ENCODE assay signal across 21 cellular contexts in the genomic region with DNA sequence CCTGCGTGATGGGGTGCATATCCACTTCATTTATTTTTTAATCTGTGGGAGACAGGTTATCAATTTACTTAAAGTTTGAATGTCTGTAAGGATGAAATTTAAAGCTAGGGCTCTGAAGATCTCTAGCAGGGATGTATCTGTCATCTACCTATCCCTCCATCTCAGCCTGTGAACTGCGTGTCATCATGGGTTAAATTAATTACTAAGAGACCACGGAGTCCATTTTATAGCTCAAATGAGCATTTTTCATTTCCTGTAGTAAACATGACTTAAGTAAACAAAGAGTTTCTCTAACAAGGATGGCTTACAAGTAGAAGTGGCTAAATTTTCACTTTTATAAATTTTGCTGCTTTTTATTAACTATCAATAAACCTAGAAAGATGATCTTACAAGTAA. TPM values are rescaled to one million over a fixed set of nuclear protein-coding genes. Genes with fewer than 3 reads are reported as not detected.
DNase-seq lines count a peak whose midpoint lies in the region; ATAC-seq and TF ChIP-seq lines count a peak whose summit lies in the region.
"Had no signal": no experiment of that assay in that cellular context is flagged by ENCODE, and none has a peak within 500 bp of the region (broad histone marks: within the 10 kb centered on the region; RNA-seq: fewer than 3 reads in every experiment).

No MANE protein-coding gene starts in this region.

- ATAC-seq in GM23338 (no peak), WTC11 (no peak; the same call in 1 of the 2 replicates), GM18867 (IDR thresholded peaks at IDR 0.05; ENCODE audit: unreplicated experiment) (no peak)

- peak overlapping the region; percentile 93 for H3K4me3 Mint-ChIP-seq in T-helper 1 cell treated with Interleukin-12 subunit alpha and Interleukin-12 subunit beta and Interleukin-4 antibody, amounts not matched to agents 30 μg/mL and 1 μg/mL, for 36 hours
- H3K4me3 Mint-ChIP-seq in GM23338 = peak overlapping the region; percentile 99
- peak overlapping the region; percentile 98 for H3K4me3 Mint-ChIP-seq in WTC11
- H3K4me3 Mint-ChIP-seq: IgD-negative memory B cell had no signal

- H3K9me3 Mint-ChIP-seq in T-helper 1 cell treated with Interleukin-12 subunit alpha and Interleukin-12 subunit beta and Interleukin-4 antibody, amounts not matched to agents 30 μg/mL and 1 μg/mL, for 36 hours = no peaks in the 10 kb centered on the region
- H3K9me3 Mint-ChIP-seq in GM23338 (peaks cover 4% of the 10 kb centered on the region; the same call in 1 of the 3 replicates), WTC11 (no peaks in the 10 kb centered on the region)

- H3K27ac Mint-ChIP-seq in T-helper 1 cell treated with Interleukin-12 subunit alpha and Interleukin-12 subunit beta and Interleukin-4 antibody, amounts not matched to agents 30 μg/mL and 1 μg/mL, for 36 hours = peak overlapping the region; percentile 67
- H3K27ac Mint-ChIP-seq in GM23338 = peak overlapping the region; percentile 98
- peak overlapping the region; percentile 99 for H3K27ac Mint-ChIP-seq in WTC11
- H3K27ac Mint-ChIP-seq: IgD-negative memory B cell had no signal

- no peaks in the 10 kb centered on the region for H3K27me3 ChIP-seq in GM23338 (ENCODE audit: insufficient read depth)
- peaks cover 51% of the 10 kb centered on the region for H3K27me3 ChIP-seq in iPS-20b (ENCODE audit: insufficient read depth, low read length)

- no peaks in the 10 kb centered on the region for H3K9me3 ChIP-seq in iPS-20b (ENCODE audit: insufficient read depth, low read depth, low read length)
- H3K9me3 ChIP-seq: breast epithelium, right atrium auricular region, SJSA1 had no signal

- H3K4me2 ChIP-seq in GM23338 = peak overlapping the region; percentile 93

- H3K27me3 Mint-ChIP-seq in T-helper 1 cell treated with Interleukin-12 subunit alpha and Interleukin-12 subunit beta and Interleukin-4 antibody, amounts not matched to agents 30 μg/mL and 1 μg/mL, for 36 hours (ENCODE audit: low read depth) = no peaks in the 10 kb centered on the region
- H3K27me3 Mint-ChIP-seq in GM23338 (ENCODE audit: insufficient read depth, low read depth, poor library complexity) (peaks cover 29% of the 10 kb centered on the region), WTC11 (ENCODE audit: low read depth) (no peaks in the 10 kb centered on the region)

- peaks cover 48% of the 10 kb centered on the region for H3K4me1 ChIP-seq in GM23338 (ENCODE audit: insufficient read depth)
- peaks cover 29% of the 10 kb centered on the region for H3K4me1 ChIP-seq in iPS-20b (ENCODE audit: insufficient read depth, low read length)
- H3K4me1 ChIP-seq: SJSA1 had no signal

- H3K9me2 ChIP-seq in GM23338 (ENCODE audit: insufficient read depth) = no peaks in the 10 kb centered on the region

- H4K20me1 ChIP-seq in GM23338 (replicated peaks; ENCODE audit: insufficient read depth) = no peaks in the 10 kb centered on the region

- H3K36me3 ChIP-seq in GM23338 (ENCODE audit: insufficient read depth) (0 out of 2 replicates have a peak, but pooled peaks cover 5% of the 10 kb centered on the region), iPS-20b (ENCODE audit: insufficient read depth, low read depth, low read length) (peaks cover 5% of the 10 kb centered on the region; the same call in 1 of the 2 replicates)
- H3K36me3 ChIP-seq: breast epithelium, right atrium auricular region, SJSA1 had no signal

- CTCF ChIA-PET in WTC11 (lab: Charles Lee) = interaction anchor here (1.3 to 3.6 kb wide), 5 partner anchors 11 to 86 kb away, joined by 4 to 46 read pairs (median 4); partner anchors contain the start of genes ACAD8, GLB1L2, THYN1 and VPS26B

- peaks cover 10% of the 10 kb centered on the region; the same call in 1 of the 2 replicates for H3F3A ChIP-seq in GM23338 (replicated peaks; ENCODE audit: low read depth)

- TF ChIP-seq CTCF in GM23338 (conservative IDR thresholded peaks at IDR 0.05; ENCODE audit: low read depth in 2 of 2) = no peak
- no peak for TF ChIP-seq CTCF in WTC11 (IDR thresholded peaks at IDR 0.05)

- H3K79me2 ChIP-seq in GM23338 (replicated peaks; ENCODE audit: insufficient read depth) = peaks cover 70% of the 10 kb centered on the region

- DNase-seq in T-helper 1 cell (no peak), GM23338 (ENCODE audit: low spot score) (no peak), WTC11 (ENCODE audit: low spot score) (no peak), LoVo (ENCODE audit: low spot score) (no peak)
- DNase-seq in stimulated activated naive CD4-positive, alpha-beta T cell treated with Interleukin-2 at 50 U/mL for 16 hours (lab: John Stamatoyannopoulos, UW) = no peak
- DNase-seq: C1 segment of cervical spinal cord, cortex of kidney, kidney, NCI-H1694 treated with DMSO at 0.1 percent for 48 hours, NCI-H226 had no signal

- H3K27ac ChIP-seq in GM23338 (ENCODE audit: low read depth) = peak overlapping the region; percentile 47
- H3K27ac ChIP-seq in iPS-20b (ENCODE audit: low read length) = peak overlapping the region; percentile 25
- H3K27ac ChIP-seq: breast epithelium, HL-60, right atrium auricular region, SJSA1 had no signal

- POLR2A ChIA-PET in WTC11 (lab: Charles Lee) = interaction anchor here (0.8 to 1.3 kb wide), 2 partner anchors 9 to 19 kb away, joined by 3 read pairs; partner anchors contain the start of gene ACAD8

- no peak overlapping the region for H2AFZ ChIP-seq in GM23338

- peaks cover 13% of the 10 kb centered on the region for H3K36me3 Mint-ChIP-seq in T-helper 1 cell treated with Interleukin-12 subunit alpha and Interleukin-12 subunit beta and Interleukin-4 antibody, amounts not matched to agents 30 μg/mL and 1 μg/mL, for 36 hours (ENCODE audit: low read depth)
- H3K36me3 Mint-ChIP-seq in GM23338 (ENCODE audit: low read depth) = peaks cover 39% of the 10 kb centered on the region
- H3K36me3 Mint-ChIP-seq in WTC11 = peaks cover 7% of the 10 kb centered on the region; the same call in 1 of the 2 replicates
- H3K36me3 Mint-ChIP-seq: IgD-negative memory B cell had no signal

- H3K9ac ChIP-seq in iPS-20b (ENCODE audit: low read depth, low read length) = peak overlapping the region; percentile 83; the same call in 1 of the 2 replicates

- H3K4me1 Mint-ChIP-seq in T-helper 1 cell treated with Interleukin-12 subunit alpha and Interleukin-12 subunit beta and Interleukin-4 antibody, amounts not matched to agents 30 μg/mL and 1 μg/mL, for 36 hours (ENCODE audit: low read depth) = peaks cover 52% of the 10 kb centered on the region
- peaks cover 50% of the 10 kb centered on the region for H3K4me1 Mint-ChIP-seq in GM23338
- H3K4me1 Mint-ChIP-seq in WTC11 = peaks cover 64% of the 10 kb centered on the region

- H3K4me3 ChIP-seq in GM23338 = peak overlapping the region; percentile 90
- peak overlapping the region; percentile 74 for H3K4me3 ChIP-seq in iPS-20b (ENCODE audit: low read length)
- H3K4me3 ChIP-seq: breast epithelium, lung, right atrium auricular region, SJSA1 had no signal

TF ChIP-seq in GM23338, 12 proteins besides CTCF, POLR2A, EP300 and RAD21 (continues in another document):
- no peak for TF ChIP-seq CREB1 (CRISPR knock-in tag; IDR thresholded peaks at IDR 0.05; ENCODE audit: low read depth)

TF ChIP-seq in WTC11, 78 proteins besides CTCF, POLR2A, EP300 and RAD21 (continues in another document):
- no peak for TF ChIP-seq ATF1 (CRISPR knock-in tag; IDR thresholded peaks at IDR 0.05)
- TF ChIP-seq ZNF532 (CRISPR knock-in tag; IDR thresholded peaks at IDR 0.05; ENCODE audit: borderline replicate concordance) = no peak
- TF ChIP-seq KAT7 (CRISPR knock-in tag; IDR thresholded peaks at IDR 0.05; ENCODE audit: borderline replicate concordance) = no peak

RNA-seq across cellular contexts. Expression of gene GLB1L3, which starts 2.9 kb away (rescaled TPM):
- total RNA-seq in GM23338 (2014; rRNA removed; shearing (Covaris generic)) = 33.1 and 35.9 TPM in 2 replicates
- polyA plus RNA-seq in GM23338 (2016; fragmentation: Nextera tagmentation; extraction: Ambion mirVana) = 27.1 and 28.8 TPM in 2 replicates
- total RNA-seq in WTC11 (2021) = 34.6 to 50.2 TPM (median 35.9 TPM) in 3 replicates
- total RNA-seq: G401, osteocyte, right atrium auricular region, SJSA1 had no signal

RNA-seq across cellular contexts. Expression of gene ACAD8, which starts 19.9 kb away (rescaled TPM):
- 62.3 and 65.4 TPM in 2 replicates for total RNA-seq in GM23338 (2014; rRNA removed; shearing (Covaris generic))
- polyA plus RNA-seq in GM23338 (2016; fragmentation: Nextera tagmentation; extraction: Ambion mirVana) = 42.8 and 43.2 TPM in 2 replicates
- 49.4 to 55.2 TPM (median 51.9 TPM) in 3 replicates for total RNA-seq in WTC11 (2021)

RNA-seq across cellular contexts. Expression of gene THYN1, which starts 20.2 kb away (rescaled TPM):
- total RNA-seq in GM23338 (2014; rRNA removed; shearing (Covaris generic)) = 91.0 and 116 TPM in 2 replicates
- 183 and 216 TPM in 2 replicates for polyA plus RNA-seq in GM23338 (2016; fragmentation: Nextera tagmentation; extraction: Ambion mirVana)
- total RNA-seq in WTC11 (2021) = 80.2 to 83.8 TPM (median 82.0 TPM) in 3 replicates

RNA-seq across cellular contexts. Expression of gene VPS26B, which starts 48.8 kb away (rescaled TPM):
- total RNA-seq in GM23338 (2014; rRNA removed; shearing (Covaris generic)) = 29.1 and 30.3 TPM in 2 replicates
- polyA plus RNA-seq in GM23338 (2016; fragmentation: Nextera tagmentation; extraction: Ambion mirVana) = 9.2 and 10.1 TPM in 2 replicates
- total RNA-seq in WTC11 (2021) = 28.7 to 29.3 TPM (median 29.0 TPM) in 3 replicates

RNA-seq across cellular contexts. Expression of gene NCAPD3, which starts 49.5 kb away (rescaled TPM):
- total RNA-seq in GM23338 (2014; rRNA removed; shearing (Covaris generic)) = 48.9 and 49.8 TPM in 2 replicates
- 32.1 and 37.1 TPM in 2 replicates for polyA plus RNA-seq in GM23338 (2016; fragmentation: Nextera tagmentation; extraction: Ambion mirVana)
- total RNA-seq in WTC11 (2021) = 46.5 to 63.0 TPM (median 49.1 TPM) in 3 replicates
